In the genomic region with DNA sequence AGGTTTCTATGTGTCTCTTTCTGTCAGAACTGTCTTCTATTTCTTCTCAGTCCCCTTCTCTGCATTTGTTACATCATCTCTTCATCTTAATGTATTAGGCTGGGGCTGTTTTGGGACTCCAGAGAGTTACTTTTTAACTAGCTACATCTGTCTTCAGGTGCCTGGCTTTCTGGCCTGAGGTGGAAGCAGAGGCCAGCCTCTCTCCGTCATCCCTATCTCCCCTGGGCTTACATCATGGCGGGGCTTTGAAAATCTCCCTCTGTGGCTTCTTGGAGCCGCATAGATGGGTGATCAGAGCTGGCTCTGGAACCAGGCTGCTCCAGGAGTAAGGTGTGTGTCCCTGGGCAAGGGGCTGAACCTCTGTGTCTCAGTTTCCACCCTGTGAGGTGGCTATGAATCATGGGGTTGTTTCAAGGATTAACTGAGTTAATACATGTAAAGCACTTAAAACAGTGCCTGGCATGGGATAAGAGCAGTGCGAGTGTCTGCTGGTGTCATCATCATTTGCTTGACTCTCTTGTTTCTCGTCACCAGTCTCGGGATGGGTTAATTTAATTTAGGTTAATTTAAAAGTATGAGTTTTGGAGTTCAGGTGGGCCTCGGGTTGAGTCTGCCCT, we compare ENCODE assay signal across 8 cellular contexts. TPM values are rescaled to one million over a fixed set of nuclear protein-coding genes. Genes with fewer than 3 reads are reported as not detected.
DNase-seq lines count a peak whose midpoint lies in the region; ATAC-seq and TF ChIP-seq lines count a peak whose summit lies in the region.

No MANE protein-coding gene starts in this region.

- WGBS in endodermal cell (ENCODE audit: insufficient coverage in 1 of 2, insufficient read length in 1 of 2), 2 experiments: 93 to 96% methylated on average over 4 to 7 of the region's 7 CpGs

- H3K4me3 ChIP-seq in DND-41 (ENCODE audit: low read depth in 1 of 2, low read length in 2 of 2) (peak overlapping the region in 1 of 2 experiments; percentile 87; a peak in 1 of 4 replicates), endodermal cell (ENCODE audit: low read length) (peak overlapping the region; percentile 88)

- H3K27ac Mint-ChIP-seq in endodermal cell (peak overlapping the region; percentile 77), osteocyte (ENCODE audit: unreplicated experiment) (peak overlapping the region; percentile 5)

- H3K9me3 ChIP-seq in DND-41 (ENCODE audit: insufficient read depth, low read length, severe bottlenecking) (no peaks in the 10 kb centered on the region), endodermal cell (ENCODE audit: control insufficient read depth, low read length) (no peaks in the 10 kb centered on the region)

- H3K4me3 Mint-ChIP-seq in endodermal cell: peak overlapping the region; percentile 90
- peak overlapping the region; percentile 97 for H3K4me3 Mint-ChIP-seq in osteocyte (ENCODE audit: unreplicated experiment)

- H3K36me3 Mint-ChIP-seq in endodermal cell (ENCODE audit: low read depth) (peaks cover 49% of the 10 kb centered on the region), osteocyte (ENCODE audit: unreplicated experiment) (peaks cover 15% of the 10 kb centered on the region)

- peak overlapping the region; percentile 94 for H3K4me2 ChIP-seq in DND-41 (ENCODE audit: insufficient read depth, low read length)

- H3K4me1 ChIP-seq in DND-41 (ENCODE audit: insufficient read depth, low read length): peaks cover 46% of the 10 kb centered on the region
- peaks cover 3% of the 10 kb centered on the region for H3K4me1 ChIP-seq in endodermal cell (ENCODE audit: control insufficient read depth, insufficient read depth, low read length)

- DNase-seq in DND-41 (no peak), NAMALWA (ENCODE audit: low spot score) (peak; percentile 26), endodermal cell (no peak), osteocyte (ENCODE audit: extremely low spot score, unreplicated experiment) (no peak), dedifferentiated amniotic fluid mesenchymal stem cell (ENCODE audit: extremely low spot score) (no peak), nucleus accumbens (lab: John Stamatoyannopoulos, UW) (no peak), NCI-H345 treated with DMSO at 0.1 percent for 48 hours (lab: John Stamatoyannopoulos, UW; ENCODE audit: unreplicated experiment) (no peak)

- TF ChIP-seq CTCF in DND-41 (IDR thresholded peaks at IDR 0.05; ENCODE audit: borderline replicate concordance, extremely low read depth, low read length, poor library complexity, severe bottlenecking) (no peak), endodermal cell (conservative IDR thresholded peaks at IDR 0.05) (no peak), osteocyte (IDR thresholded peaks at IDR 0.05) (no peak)

- H3K27me3 Mint-ChIP-seq in endodermal cell (ENCODE audit: insufficient read depth): no peaks in the 10 kb centered on the region
- H3K27me3 Mint-ChIP-seq in osteocyte (ENCODE audit: unreplicated experiment): no peaks in the 10 kb centered on the region

- peak overlapping the region; percentile 93 for H3K9ac ChIP-seq in DND-41 (ENCODE audit: low read depth, low read length)
- peak overlapping the region; percentile 4 for H3K9ac ChIP-seq in endodermal cell (ENCODE audit: extremely low read depth, low read length, poor library complexity, severe bottlenecking)

- H2AFZ ChIP-seq in DND-41 (ENCODE audit: low read depth, low read length): no peak overlapping the region

- H3K27me3 ChIP-seq in DND-41 (ENCODE audit: insufficient read depth, low read length, poor library complexity): no peaks in the 10 kb centered on the region
- H3K27me3 ChIP-seq in endodermal cell (ENCODE audit: control insufficient read depth, insufficient read depth, low read length, poor library complexity, severe bottlenecking): no peaks in the 10 kb centered on the region

- H3K27ac ChIP-seq in DND-41 (ENCODE audit: low read length): no peak overlapping the region
- H3K27ac ChIP-seq in endodermal cell (ENCODE audit: low read depth, low read length): no peak overlapping the region

- H3K36me3 ChIP-seq in DND-41 (ENCODE audit: insufficient read depth, low read length): peaks cover 71% of the 10 kb centered on the region
- H3K36me3 ChIP-seq in endodermal cell (ENCODE audit: control insufficient read depth, insufficient read depth, low read length): peaks cover 47% of the 10 kb centered on the region

- H4K20me1 ChIP-seq in DND-41 (ENCODE audit: insufficient read depth, low read length): peaks cover 69% of the 10 kb centered on the region

- ATAC-seq in DND-41 (ENCODE audit: insufficient read depth, low read depth) (no peak), GM21423 (IDR thresholded peaks at IDR 0.05; ENCODE audit: unreplicated experiment) (no peak)

- H3K79me2 ChIP-seq in DND-41 (ENCODE audit: insufficient read depth, low read length): peaks cover 87% of the 10 kb centered on the region

- peaks cover 28% of the 10 kb centered on the region for H3K4me1 Mint-ChIP-seq in endodermal cell
- peaks cover 35% of the 10 kb centered on the region for H3K4me1 Mint-ChIP-seq in osteocyte (ENCODE audit: unreplicated experiment)

- no peaks in the 10 kb centered on the region for H3K9me3 Mint-ChIP-seq in endodermal cell
- no peaks in the 10 kb centered on the region for H3K9me3 Mint-ChIP-seq in osteocyte (ENCODE audit: unreplicated experiment)

RNA-seq across cellular contexts. Expression of a gene that starts 2.0 kb away (rescaled TPM):
- total RNA-seq in endodermal cell (100 to 1,000 TPM; 148 to 149 TPM), osteocyte (142 and 148 TPM in 2 replicates)
- polyA plus RNA-seq in endodermal cell (2013, experiment 1 of 2): 79.8 TPM
- 73.0 TPM for polyA plus RNA-seq in endodermal cell (2013, experiment 2 of 2)

RNA-seq across cellular contexts. Expression of a gene that starts 22.2 kb away (rescaled TPM):
- 100 to 1,000 TPM; 264 to 293 TPM for total RNA-seq in endodermal cell
- polyA plus RNA-seq in endodermal cell (2013, experiment 1 of 2): 180 TPM
- polyA plus RNA-seq in endodermal cell (2013, experiment 2 of 2): 161 TPM
- 174 and 189 TPM in 2 replicates for total RNA-seq in osteocyte

RNA-seq across cellular contexts. Expression of a gene that starts 29.0 kb away (rescaled TPM):
- total RNA-seq in endodermal cell (10 to 100 TPM; 18.0 to 24.9 TPM), osteocyte (25.9 and 28.1 TPM in 2 replicates)
- polyA plus RNA-seq in endodermal cell (2013, experiment 1 of 2): 16.2 TPM
- 14.6 TPM for polyA plus RNA-seq in endodermal cell (2013, experiment 2 of 2)

RNA-seq across cellular contexts. Expression of a gene that starts 33.5 kb away (rescaled TPM):
- 10 to 100 TPM; 47.2 to 48.7 TPM for total RNA-seq in endodermal cell
- 41.7 TPM for polyA plus RNA-seq in endodermal cell (2013, experiment 1 of 2)
- 38.5 TPM for polyA plus RNA-seq in endodermal cell (2013, experiment 2 of 2)
- 29.6 and 33.8 TPM in 2 replicates for total RNA-seq in osteocyte

RNA-seq across cellular contexts. Expression of a gene that starts 36.2 kb away (rescaled TPM):
- 10 to 100 TPM; 27.3 to 38.6 TPM for total RNA-seq in endodermal cell
- 35.6 TPM for polyA plus RNA-seq in endodermal cell (2013, experiment 1 of 2)
- polyA plus RNA-seq in endodermal cell (2013, experiment 2 of 2): 31.7 TPM
- total RNA-seq in osteocyte: 62.3 and 79.8 TPM in 2 replicates
